In the genomic region with DNA sequence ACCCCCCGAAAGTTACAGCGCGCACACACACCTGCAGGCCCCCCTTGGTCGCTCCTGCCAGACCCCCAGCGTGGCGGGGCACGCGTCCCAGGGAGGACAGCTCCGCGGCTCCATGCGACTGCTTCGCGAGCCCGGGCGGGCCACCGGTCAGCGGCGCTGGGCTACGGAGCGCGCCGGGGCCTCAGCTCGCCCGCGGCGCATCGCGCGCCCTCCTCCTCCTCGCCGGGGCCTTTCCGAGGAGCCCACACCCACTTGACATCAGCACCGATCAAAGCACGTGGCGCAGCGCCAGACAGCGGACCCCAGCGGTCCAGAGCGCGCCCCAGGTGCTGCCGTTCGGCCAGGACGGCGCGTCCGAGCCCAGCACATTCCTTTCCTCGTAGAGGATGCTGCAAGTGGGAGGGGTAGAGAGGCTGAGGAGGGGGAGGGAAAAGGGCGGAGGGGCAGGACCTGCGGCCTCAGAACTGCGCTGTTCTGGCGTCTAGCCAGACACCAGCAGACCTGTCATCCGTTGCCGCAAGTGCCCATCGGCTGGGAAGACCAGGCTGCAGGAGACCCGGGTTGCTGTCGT, we compare ENCODE assay signal across 1 cellular context.
A peak's percentile ranks its signal among the peaks of the same experiment; 100 is the strongest.
TF ChIP-seq lines count a peak whose summit lies in the region.

No MANE protein-coding gene starts in this region.

TF ChIP-seq in HepG2, 621 proteins besides CTCF, POLR2A, EP300 and RAD21 (continued from another document and continues in another):
- TF ChIP-seq ZNF646 (CRISPR knock-in tag; IDR thresholded peaks at IDR 0.05): no peak
- TF ChIP-seq HNRNPL (IDR thresholded peaks at IDR 0.05; ENCODE audit: low read depth, low read length): no peak
- TF ChIP-seq SMARCE1 (IDR thresholded peaks at IDR 0.05; ENCODE audit: borderline replicate concordance): no peak
- no peak for TF ChIP-seq RORA (CRISPR knock-in tag; IDR thresholded peaks at IDR 0.05)
- TF ChIP-seq IRF1 (CRISPR knock-in tag; IDR thresholded peaks at IDR 0.05; ENCODE audit: low read depth): no peak
- TF ChIP-seq SRY (CRISPR knock-in tag; IDR thresholded peaks at IDR 0.05): no peak
- TF ChIP-seq ZNF232 (CRISPR knock-in tag; IDR thresholded peaks at IDR 0.05; ENCODE audit: borderline replicate concordance): no peak
- TF ChIP-seq, protein P1, sequence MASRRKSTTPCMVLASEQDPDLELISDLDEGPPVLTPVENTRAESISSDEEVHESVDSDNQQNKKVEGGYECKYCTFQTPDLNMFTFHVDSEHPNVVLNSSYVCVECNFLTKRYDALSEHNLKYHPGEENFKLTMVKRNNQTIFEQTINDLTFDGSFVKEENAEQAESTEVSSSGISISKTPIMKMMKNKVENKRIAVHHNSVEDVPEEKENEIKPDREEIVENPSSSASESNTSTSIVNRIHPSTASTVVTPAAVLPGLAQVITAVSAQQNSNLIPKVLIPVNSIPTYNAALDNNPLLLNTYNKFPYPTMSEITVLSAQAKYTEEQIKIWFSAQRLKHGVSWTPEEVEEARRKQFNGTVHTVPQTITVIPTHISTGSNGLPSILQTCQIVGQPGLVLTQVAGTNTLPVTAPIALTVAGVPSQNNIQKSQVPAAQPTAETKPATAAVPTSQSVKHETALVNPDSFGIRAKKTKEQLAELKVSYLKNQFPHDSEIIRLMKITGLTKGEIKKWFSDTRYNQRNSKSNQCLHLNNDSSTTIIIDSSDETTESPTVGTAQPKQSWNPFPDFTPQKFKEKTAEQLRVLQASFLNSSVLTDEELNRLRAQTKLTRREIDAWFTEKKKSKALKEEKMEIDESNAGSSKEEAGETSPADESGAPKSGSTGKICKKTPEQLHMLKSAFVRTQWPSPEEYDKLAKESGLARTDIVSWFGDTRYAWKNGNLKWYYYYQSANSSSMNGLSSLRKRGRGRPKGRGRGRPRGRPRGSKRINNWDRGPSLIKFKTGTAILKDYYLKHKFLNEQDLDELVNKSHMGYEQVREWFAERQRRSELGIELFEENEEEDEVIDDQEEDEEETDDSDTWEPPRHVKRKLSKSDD (CRISPR knock-in tag; IDR thresholded peaks at IDR 0.05; ENCODE audit: low read depth): no peak
- no peak for TF ChIP-seq ZNF513 (CRISPR knock-in tag; conservative IDR thresholded peaks at IDR 0.05)
- no peak for TF ChIP-seq KDM5B (CRISPR knock-in tag; IDR thresholded peaks at IDR 0.05; ENCODE audit: borderline replicate concordance)
- TF ChIP-seq NBN (conservative IDR thresholded peaks at IDR 0.05): no peak
- 0 out of 2 replicates have a peak, but pooled peaks have one; percentile 4 for TF ChIP-seq HDAC1 (CRISPR knock-in tag; IDR thresholded peaks at IDR 0.05)
- TF ChIP-seq PREB (CRISPR knock-in tag; IDR thresholded peaks at IDR 0.05): no peak
- TF ChIP-seq HMGXB4 (CRISPR knock-in tag; IDR thresholded peaks at IDR 0.05; ENCODE audit: borderline replicate concordance in 1 of 2, low read depth in 1 of 2): no peak
- TF ChIP-seq TBX3 (IDR thresholded peaks at IDR 0.05; ENCODE audit: borderline replicate concordance): no peak
- TF ChIP-seq IRF2 (CRISPR knock-in tag; IDR thresholded peaks at IDR 0.05): 0 out of 2 replicates have a peak, but pooled peaks have one; percentile 38
- TF ChIP-seq NR3C1 (CRISPR knock-in tag; IDR thresholded peaks at IDR 0.05): no peak
- 0 out of 2 replicates have a peak, but pooled peaks have one; percentile 19 for TF ChIP-seq ZNF772 (CRISPR knock-in tag; IDR thresholded peaks at IDR 0.05)
- TF ChIP-seq, protein P2, sequence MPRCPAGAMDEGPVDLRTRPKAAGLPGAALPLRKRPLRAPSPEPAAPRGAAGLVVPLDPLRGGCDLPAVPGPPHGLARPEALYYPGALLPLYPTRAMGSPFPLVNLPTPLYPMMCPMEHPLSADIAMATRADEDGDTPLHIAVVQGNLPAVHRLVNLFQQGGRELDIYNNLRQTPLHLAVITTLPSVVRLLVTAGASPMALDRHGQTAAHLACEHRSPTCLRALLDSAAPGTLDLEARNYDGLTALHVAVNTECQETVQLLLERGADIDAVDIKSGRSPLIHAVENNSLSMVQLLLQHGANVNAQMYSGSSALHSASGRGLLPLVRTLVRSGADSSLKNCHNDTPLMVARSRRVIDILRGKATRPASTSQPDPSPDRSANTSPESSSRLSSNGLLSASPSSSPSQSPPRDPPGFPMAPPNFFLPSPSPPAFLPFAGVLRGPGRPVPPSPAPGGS (CRISPR knock-in tag; IDR thresholded peaks at IDR 0.05): no peak
- no peak for TF ChIP-seq ZNF367 (CRISPR knock-in tag; IDR thresholded peaks at IDR 0.05; ENCODE audit: borderline replicate concordance)
- TF ChIP-seq ZFP36L1 (CRISPR knock-in tag; IDR thresholded peaks at IDR 0.05): no peak
- no peak for TF ChIP-seq ARNT (IDR thresholded peaks at IDR 0.05)
- TF ChIP-seq, protein P3, sequence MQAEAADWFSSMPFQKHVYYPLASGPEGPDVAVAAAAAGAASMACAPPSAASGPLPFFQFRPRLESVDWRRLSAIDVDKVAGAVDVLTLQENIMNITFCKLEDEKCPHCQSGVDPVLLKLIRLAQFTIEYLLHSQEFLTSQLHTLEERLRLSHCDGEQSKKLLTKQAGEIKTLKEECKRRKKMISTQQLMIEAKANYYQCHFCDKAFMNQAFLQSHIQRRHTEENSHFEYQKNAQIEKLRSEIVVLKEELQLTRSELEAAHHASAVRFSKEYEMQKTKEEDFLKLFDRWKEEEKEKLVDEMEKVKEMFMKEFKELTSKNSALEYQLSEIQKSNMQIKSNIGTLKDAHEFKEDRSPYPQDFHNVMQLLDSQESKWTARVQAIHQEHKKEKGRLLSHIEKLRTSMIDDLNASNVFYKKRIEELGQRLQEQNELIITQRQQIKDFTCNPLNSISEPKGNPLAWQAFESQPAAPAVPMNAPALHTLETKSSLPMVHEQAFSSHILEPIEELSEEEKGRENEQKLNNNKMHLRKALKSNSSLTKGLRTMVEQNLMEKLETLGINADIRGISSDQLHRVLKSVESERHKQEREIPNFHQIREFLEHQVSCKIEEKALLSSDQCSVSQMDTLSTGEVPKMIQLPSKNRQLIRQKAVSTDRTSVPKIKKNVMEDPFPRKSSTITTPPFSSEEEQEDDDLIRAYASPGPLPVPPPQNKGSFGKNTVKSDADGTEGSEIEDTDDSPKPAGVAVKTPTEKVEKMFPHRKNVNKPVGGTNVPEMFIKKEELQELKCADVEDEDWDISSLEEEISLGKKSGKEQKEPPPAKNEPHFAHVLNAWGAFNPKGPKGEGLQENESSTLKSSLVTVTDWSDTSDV (CRISPR knock-in tag; IDR thresholded peaks at IDR 0.05): 0 out of 2 replicates have a peak, but pooled peaks have one; percentile 16
- no peak for TF ChIP-seq ETV6 (CRISPR knock-in tag; conservative IDR thresholded peaks at IDR 0.05)
- peak; percentile 81 for TF ChIP-seq RNF2 (conservative IDR thresholded peaks at IDR 0.05; ENCODE audit: low read depth)
- TF ChIP-seq SOX5 (CRISPR knock-in tag; IDR thresholded peaks at IDR 0.05; ENCODE audit: borderline replicate concordance): no peak
- TF ChIP-seq ZBTB7A (CRISPR knock-in tag; IDR thresholded peaks at IDR 0.05): no peak
- TF ChIP-seq MEIS2 (CRISPR knock-in tag; IDR thresholded peaks at IDR 0.05): no peak
- no peak for TF ChIP-seq NCOR1 (IDR thresholded peaks at IDR 0.05; ENCODE audit: borderline replicate concordance, low read length)
- no peak for TF ChIP-seq ZNF781 (CRISPR knock-in tag; IDR thresholded peaks at IDR 0.05; ENCODE audit: borderline replicate concordance, not compliant biosample characterization)
- no peak for TF ChIP-seq ZSCAN21 (CRISPR knock-in tag; IDR thresholded peaks at IDR 0.05; ENCODE audit: borderline replicate concordance)
- no peak for TF ChIP-seq CCDC6 (CRISPR knock-in tag; IDR thresholded peaks at IDR 0.05)
- TF ChIP-seq, protein P4, sequence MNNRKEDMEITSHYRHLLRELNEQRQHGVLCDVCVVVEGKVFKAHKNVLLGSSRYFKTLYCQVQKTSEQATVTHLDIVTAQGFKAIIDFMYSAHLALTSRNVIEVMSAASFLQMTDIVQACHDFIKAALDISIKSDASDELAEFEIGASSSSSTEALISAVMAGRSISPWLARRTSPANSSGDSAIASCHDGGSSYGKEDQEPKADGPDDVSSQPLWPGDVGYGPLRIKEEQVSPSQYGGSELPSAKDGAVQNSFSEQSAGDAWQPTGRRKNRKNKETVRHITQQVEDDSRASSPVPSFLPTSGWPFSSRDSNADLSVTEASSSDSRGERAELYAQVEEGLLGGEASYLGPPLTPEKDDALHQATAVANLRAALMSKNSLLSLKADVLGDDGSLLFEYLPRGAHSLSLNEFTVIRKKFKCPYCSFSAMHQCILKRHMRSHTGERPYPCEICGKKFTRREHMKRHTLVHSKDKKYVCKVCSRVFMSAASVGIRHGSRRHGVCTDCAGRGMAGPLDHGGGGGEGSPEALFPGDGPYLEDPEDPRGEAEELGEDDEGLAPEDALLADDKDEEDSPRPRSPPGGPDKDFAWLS (CRISPR knock-in tag; IDR thresholded peaks at IDR 0.05; ENCODE audit: borderline replicate concordance): no peak
- peak; percentile 53; the same call in 1 of the 2 replicates for TF ChIP-seq MXD4 (CRISPR knock-in tag; IDR thresholded peaks at IDR 0.05)
- no peak for TF ChIP-seq MBD4 (IDR thresholded peaks at IDR 0.05; ENCODE audit: borderline replicate concordance, low read length)
